ENCODE assay signal across 27 cellular contexts in genomic region chr14:99141236-99141635, GRCh38.
"Had no signal": no experiment of that assay in that cellular context is flagged by ENCODE, and none has a peak within 500 bp of the region (broad histone marks: within the 10 kb centered on the region; RNA-seq: fewer than 3 reads in every experiment).

No MANE protein-coding gene starts in this region.

- ATAC-seq: foreskin keratinocyte; gastroesophageal sphincter; heart left ventricle; left lobe of liver; naive thymus-derived CD4-positive, alpha-beta T cell; psoas muscle; right cardiac atrium; stimulated activated memory B cell treated with anti-CD40 and anti-IgM and Interleukin-4, amounts not matched to agents 10 μg/mL and 1 μg/mL and 100 μg/mL, for 72 hours; stimulated activated naive CD8-positive, alpha-beta T cell treated with anti-CD3 and anti-CD28 coated beads, Interleukin-15, Interleukin-2, amounts not matched to agents 100 U/mL and 50 U/mL, for 24 hours had no signal

- H3K36me3 Mint-ChIP-seq: memory B cell; stimulated activated memory B cell treated with anti-CD40 and anti-IgM and Interleukin-4, amounts not matched to agents 10 μg/mL and 1 μg/mL and 100 μg/mL, for 72 hours; type B pancreatic cell had no signal

- H3K27me3 ChIP-seq: colonic mucosa, esophagus muscularis mucosa, gastroesophageal sphincter, spleen, testis had no signal

- H3K9me3 ChIP-seq: colonic mucosa, esophagus muscularis mucosa, gastroesophageal sphincter, heart left ventricle, psoas muscle, spleen, testis, tibial artery had no signal

- H3K4me1 ChIP-seq: colonic mucosa, esophagus muscularis mucosa, foreskin keratinocyte, gastroesophageal sphincter, heart left ventricle, psoas muscle, spleen, testis, tibial artery had no signal

- H3K36me3 ChIP-seq: colonic mucosa, esophagus muscularis mucosa, gastroesophageal sphincter, heart left ventricle, spleen, tibial artery had no signal

- H3K27ac Mint-ChIP-seq: dendritic cell treated with granulocyte-macrophage colony-stimulating factor and Interleukin-4, amounts not matched to agents 40 ng/mL and 50 ng/mL, for 4 days; memory B cell; stimulated activated memory B cell treated with anti-CD40 and anti-IgM and Interleukin-4, amounts not matched to agents 10 μg/mL and 1 μg/mL and 100 μg/mL, for 72 hours; type B pancreatic cell had no signal

- DNase-seq: colonic mucosa; effector CD8-positive, alpha-beta T cell; foreskin keratinocyte; heart left ventricle; hippocampal formation; midbrain; naive thymus-derived CD4-positive, alpha-beta T cell; psoas muscle; right cardiac atrium; spleen; stimulated activated CD4-positive, alpha-beta T cell treated with anti-CD3 and anti-CD28 coated beads, Interleukin-4, amount 100 ng/mL, for 4 hours; stimulated activated naive CD8-positive, alpha-beta T cell treated with anti-CD3 and anti-CD28 coated beads, Interleukin-15, Interleukin-2, amounts not matched to agents 100 U/mL and 50 U/mL, for 24 hours; substantia nigra; testis had no signal

- H3K27ac ChIP-seq: colonic mucosa, esophagus muscularis mucosa, foreskin keratinocyte, gastroesophageal sphincter, heart left ventricle, psoas muscle, skin epidermis, spleen, testis, tibial artery had no signal

- H3K4me3 ChIP-seq: colonic mucosa, esophagus muscularis mucosa, gastroesophageal sphincter, heart left ventricle, lung, psoas muscle, skin epidermis, spleen, testis, tibial artery had no signal

- FAIRE-seq: endothelial cell of umbilical vein, islet of Langerhans had no signal

- H3K27me3 Mint-ChIP-seq: central memory CD8-positive, alpha-beta T cell; memory B cell; stimulated activated memory B cell treated with anti-CD40 and anti-IgM and Interleukin-4, amounts not matched to agents 10 μg/mL and 1 μg/mL and 100 μg/mL, for 72 hours had no signal

- H3K9me3 Mint-ChIP-seq: central memory CD8-positive, alpha-beta T cell; dendritic cell treated with granulocyte-macrophage colony-stimulating factor and Interleukin-4, amounts not matched to agents 40 ng/mL and 50 ng/mL, for 4 days; memory B cell; type B pancreatic cell had no signal

- H3K4me1 Mint-ChIP-seq: memory B cell; stimulated activated memory B cell treated with anti-CD40 and anti-IgM and Interleukin-4, amounts not matched to agents 10 μg/mL and 1 μg/mL and 100 μg/mL, for 72 hours had no signal

- H3K4me3 Mint-ChIP-seq: central memory CD8-positive, alpha-beta T cell; dendritic cell treated with granulocyte-macrophage colony-stimulating factor and Interleukin-4, amounts not matched to agents 40 ng/mL and 50 ng/mL, for 4 days; memory B cell; naive thymus-derived CD4-positive, alpha-beta T cell; stimulated activated memory B cell treated with anti-CD40 and anti-IgM and Interleukin-4, amounts not matched to agents 10 μg/mL and 1 μg/mL and 100 μg/mL, for 72 hours; type B pancreatic cell had no signal
